Comparison of ENCODE assay signal across 10 cellular contexts in genomic region chr5:78760411-78761169, GRCh38.
A peak's percentile ranks its signal among the peaks of the same experiment; 100 is the strongest.
DNase-seq lines count a peak whose midpoint lies in the region; ATAC-seq and TF ChIP-seq lines count a peak whose summit lies in the region.
"Had no signal": no experiment of that assay in that cellular context is flagged by ENCODE, and none has a peak within 500 bp of the region (broad histone marks: within the 10 kb centered on the region; RNA-seq: fewer than 3 reads in every experiment).

No MANE protein-coding gene starts in this region.

- peak overlapping the region; percentile 45 for H3K27ac Mint-ChIP-seq in dendritic cell treated with granulocyte-macrophage colony-stimulating factor and Interleukin-4, amounts not matched to agents 40 ng/mL and 50 ng/mL, for 4 days
- no peak overlapping the region for H3K27ac Mint-ChIP-seq in activated T-cell treated with anti-CD3 and anti-CD28 coated beads, Interleukin-2, amount 50 U/mL, for 24 hours
- H3K27ac Mint-ChIP-seq: activated CD8-positive, alpha-beta T cell treated with anti-CD3 and anti-CD28 coated beads, Interleukin-2, amount 10 ng/mL, durations not matched to agents 7 days and 5 days; brain had no signal

- H3K36me3 ChIP-seq in psoas muscle (ENCODE audit: insufficient read depth in 1 of 2, low read depth in 1 of 2) = no peaks in the 10 kb centered on the region
- H3K36me3 ChIP-seq: pancreas had no signal

- no peaks in the 10 kb centered on the region for H3K27me3 ChIP-seq in psoas muscle (ENCODE audit: insufficient read depth in 3 of 3, low read length in 2 of 3)
- H3K27me3 ChIP-seq: pancreas had no signal

- peaks cover 7% of the 10 kb centered on the region for H3K36me3 Mint-ChIP-seq in dendritic cell treated with granulocyte-macrophage colony-stimulating factor and Interleukin-4, amounts not matched to agents 40 ng/mL and 50 ng/mL, for 4 days (ENCODE audit: low read depth)
- H3K36me3 Mint-ChIP-seq in activated T-cell treated with anti-CD3 and anti-CD28 coated beads, Interleukin-2, amount 50 U/mL, for 24 hours (ENCODE audit: low read depth) = no peaks in the 10 kb centered on the region
- H3K36me3 Mint-ChIP-seq: brain had no signal

- DNase-seq in NOMO-1 (lab: John Stamatoyannopoulos, UW; ENCODE audit: unreplicated experiment in 2 of 2) (peak; percentile 71 to 93), pons (ENCODE audit: low spot score) (peak; percentile 61), psoas muscle (no peak), EL (no peak)
- DNase-seq in activated T-cell treated with anti-CD3 and anti-CD28 coated beads, Interleukin-2, amount 50 U/mL, for 24 hours = no peak
- DNase-seq: activated CD8-positive, alpha-beta T cell treated with anti-CD3 and anti-CD28 coated beads, Interleukin-2, amount 10 ng/mL, durations not matched to agents 7 days and 5 days; pancreas had no signal

- TF ChIP-seq CTCF in GM12872 (IDR thresholded peaks at IDR 0.05; ENCODE audit: insufficient read depth, low read depth, low read length) (peak; percentile 60; the same call in 2 of the 3 replicates), psoas muscle (IDR thresholded peaks at IDR 0.05) (no peak)

- intact Hi-C loops in dendritic cell treated with granulocyte-macrophage colony-stimulating factor and Interleukin-4, amounts not matched to agents 40 ng/mL and 50 ng/mL, for 4 days (cut with micrococcal nuclease) = no loop called here
- intact Hi-C loops in psoas muscle (cut with DNase I) = no loop called here

- no peak overlapping the region for H3K27ac ChIP-seq in psoas muscle
- H3K27ac ChIP-seq: pancreas had no signal

- no peak overlapping the region for H3K4me3 ChIP-seq in psoas muscle
- H3K4me3 ChIP-seq: pancreas had no signal

- peaks cover 23% of the 10 kb centered on the region for H3K9me3 Mint-ChIP-seq in dendritic cell treated with granulocyte-macrophage colony-stimulating factor and Interleukin-4, amounts not matched to agents 40 ng/mL and 50 ng/mL, for 4 days
- no peaks in the 10 kb centered on the region for H3K9me3 Mint-ChIP-seq in activated T-cell treated with anti-CD3 and anti-CD28 coated beads, Interleukin-2, amount 50 U/mL, for 24 hours

- H3K4me3 Mint-ChIP-seq in dendritic cell treated with granulocyte-macrophage colony-stimulating factor and Interleukin-4, amounts not matched to agents 40 ng/mL and 50 ng/mL, for 4 days = no peak overlapping the region
- H3K4me3 Mint-ChIP-seq in activated T-cell treated with anti-CD3 and anti-CD28 coated beads, Interleukin-2, amount 50 U/mL, for 24 hours = no peak overlapping the region
- H3K4me3 Mint-ChIP-seq: activated CD8-positive, alpha-beta T cell treated with anti-CD3 and anti-CD28 coated beads, Interleukin-2, amount 10 ng/mL, durations not matched to agents 7 days and 5 days; brain had no signal

- H3K4me1 Mint-ChIP-seq in dendritic cell treated with granulocyte-macrophage colony-stimulating factor and Interleukin-4, amounts not matched to agents 40 ng/mL and 50 ng/mL, for 4 days (ENCODE audit: low read depth) = peaks cover 68% of the 10 kb centered on the region
- H3K4me1 Mint-ChIP-seq in activated T-cell treated with anti-CD3 and anti-CD28 coated beads, Interleukin-2, amount 50 U/mL, for 24 hours (ENCODE audit: low read depth) = peaks cover 17% of the 10 kb centered on the region

- H3K9me3 ChIP-seq in psoas muscle = no peaks in the 10 kb centered on the region
- H3K9me3 ChIP-seq: pancreas had no signal

- WGBS in psoas muscle, 3 donors = 93 to 95% (median 95%) methylated on average over 3 of the region's 3 CpGs

- H3K27me3 Mint-ChIP-seq in dendritic cell treated with granulocyte-macrophage colony-stimulating factor and Interleukin-4, amounts not matched to agents 40 ng/mL and 50 ng/mL, for 4 days = no peaks in the 10 kb centered on the region
- H3K27me3 Mint-ChIP-seq in activated T-cell treated with anti-CD3 and anti-CD28 coated beads, Interleukin-2, amount 50 U/mL, for 24 hours = peaks cover 3% of the 10 kb centered on the region

- H3K4me1 ChIP-seq in psoas muscle = no peaks in the 10 kb centered on the region
- H3K4me1 ChIP-seq: pancreas had no signal

- no peak for ATAC-seq in psoas muscle
- ATAC-seq: activated CD8-positive, alpha-beta T cell treated with anti-CD3 and anti-CD28 coated beads, Interleukin-2, amount 10 ng/mL, durations not matched to agents 7 days and 5 days had no signal

Comparison
In these comparisons a context has a peak if more than half of its experiments do, and no peak if none do; other contexts are left out.
1. DNase-seq: peak in NOMO-1 (2 of 2) and pons (single experiment); none in psoas muscle (0 of 2), activated T-cell treated with anti-CD3 and anti-CD28 coated beads, Interleukin-2, amount 50 U/mL, for 24 hours (single experiment) and EL (single experiment).